8 cellular contexts compared by ENCODE assay signal in genomic region chr15:90994059-90994416, GRCh38. TPM values are rescaled to one million over a fixed set of nuclear protein-coding genes. Genes with fewer than 3 reads are reported as not detected.
DNase-seq lines count a peak whose midpoint lies in the region; ATAC-seq and TF ChIP-seq lines count a peak whose summit lies in the region.

No MANE protein-coding gene starts in this region.

- TF ChIP-seq POLR2A in prostate gland (IDR thresholded peaks at IDR 0.05): no peak

- no peak for DNase-seq in AG04449 (ENCODE audit: low read depth, low spot score)
- DNase-seq in activated CD4-positive, CD25-positive, alpha-beta regulatory T cell treated with anti-CD3 and anti-CD28 coated beads, Interleukin-2, amount 50 U/mL, for 72 hours: peak; percentile 45
- peak; percentile 41 for DNase-seq in germinal center (ENCODE audit: low spot score)
- peak; percentile 10 for DNase-seq in prostate gland (ENCODE audit: low spot score)
- DNase-seq in retina: no peak
- DNase-seq in OCI-M1 (lab: John Stamatoyannopoulos, UW): no peak

- POLR2A ChIA-PET in AG04449 (lab: Yijun Ruan, JAX): interaction anchor here (0.7 kb wide), 1 partner anchor 17 kb away, joined by 3 read pairs; no protein-coding TSS in a partner anchor

- peak; percentile 21 for ATAC-seq in GM18867 (IDR thresholded peaks at IDR 0.05; ENCODE audit: unreplicated experiment)
- ATAC-seq in HG03066 (IDR thresholded peaks at IDR 0.05; ENCODE audit: low read depth, unreplicated experiment): peak; percentile 22

- H3K4me1 ChIP-seq in prostate gland (replicated peaks): no peaks in the 10 kb centered on the region

- peak overlapping the region; percentile 87 to 93 for H3K27ac ChIP-seq in prostate gland

- H3K36me3 ChIP-seq in prostate gland: peaks cover 0 to 4% of the 10 kb centered on the region in 2 donors

- CTCF ChIA-PET in AG04449 (lab: Yijun Ruan, JAX): interaction anchor here (1.3 to 1.7 kb wide), 3 partner anchors 11 to 60 kb away, joined by 4 to 6 read pairs (median 5); no protein-coding TSS in a partner anchor

- no peaks in the 10 kb centered on the region for H3K9me3 ChIP-seq in prostate gland

- H3K4me3 ChIP-seq in AG04449 (ENCODE audit: low read depth, low read length): peak overlapping the region; percentile 98
- H3K4me3 ChIP-seq in prostate gland: peak overlapping the region; percentile 87 to 91

- TF ChIP-seq CTCF in AG04449 (IDR thresholded peaks at IDR 0.05; ENCODE audit: insufficient read depth, low read length, missing control alignments) (no peak), prostate gland (IDR thresholded peaks at IDR 0.05) (no peak)

- intact Hi-C loops in prostate gland (cut with DNase I): loop anchor here (5.0 kb wide), 1 partner anchor 37 kb away; no protein-coding TSS in a partner anchor

- under 1% methylated on average over 35 of the region's 50 CpGs for WGBS in prostate gland

- no peaks in the 10 kb centered on the region for H3K27me3 ChIP-seq in prostate gland (replicated peaks; ENCODE audit: insufficient read depth)

RNA-seq across cellular contexts. Expression of gene PRC1, which starts 0.3 kb away (rescaled TPM):
- 10 to 100 TPM; 13.5 to 37.0 TPM for total RNA-seq in prostate gland

RNA-seq across cellular contexts. Expression of gene VPS33B, which starts 28.4 kb away (rescaled TPM):
- 10 to 100 TPM in 1 of 2 donors, 1 to 10 TPM in 1; 9.4 to 18.3 TPM for total RNA-seq in prostate gland

RNA-seq across cellular contexts. Expression of gene RCCD1, which starts 39.4 kb away (rescaled TPM):
- total RNA-seq in prostate gland: 10 to 100 TPM in 1 of 2 donors, 1 to 10 TPM in 1; 9.1 to 13.0 TPM

RNA-seq across cellular contexts. Expression of gene UNC45A, which starts 59.0 kb away (rescaled TPM):
- 10 to 100 TPM; 52.2 to 70.1 TPM for total RNA-seq in prostate gland

Comparison
In these comparisons a context has a peak if more than half of its experiments do, and no peak if none do; other contexts are left out.
1. DNase-seq: peak in activated CD4-positive, CD25-positive, alpha-beta regulatory T cell treated with anti-CD3 and anti-CD28 coated beads, Interleukin-2, amount 50 U/mL, for 72 hours (single experiment), germinal center (single experiment) and prostate gland (single experiment); none in AG04449 (single experiment), retina (single experiment) and OCI-M1 (single experiment).